ENCODE assay signal across 18 cellular contexts in genomic region chr4:127446309-127446708, GRCh38.
DNase-seq lines count a peak whose midpoint lies in the region; ATAC-seq and TF ChIP-seq lines count a peak whose summit lies in the region.
"Had no signal": no experiment of that assay in that cellular context is flagged by ENCODE, and none has a peak within 500 bp of the region (broad histone marks: within the 10 kb centered on the region; RNA-seq: fewer than 3 reads in every experiment).

No MANE protein-coding gene starts in this region.

- H3K9me3 ChIP-seq in gastroesophageal sphincter (no peaks in the 10 kb centered on the region), tibial artery (no peaks in the 10 kb centered on the region), A673 (ENCODE audit: low read depth, low read length, poor library complexity, severe bottlenecking) (no peaks in the 10 kb centered on the region)
- H3K9me3 ChIP-seq: A549 had no signal

- CTCF ChIA-PET in A673 (lab: Charles Lee) = no interaction called here

- H3K27me3 ChIP-seq in gastroesophageal sphincter (no peaks in the 10 kb centered on the region), tibial artery (no peaks in the 10 kb centered on the region), A673 (replicated peaks; ENCODE audit: insufficient read depth, low read depth, low read length, poor library complexity) (no peaks in the 10 kb centered on the region)

- H3K36me3 ChIP-seq in gastroesophageal sphincter (no peaks in the 10 kb centered on the region), tibial artery (no peaks in the 10 kb centered on the region), A673 (ENCODE audit: insufficient read depth, low read length, poor library complexity, severe bottlenecking) (no peaks in the 10 kb centered on the region)

- POLR2A ChIA-PET in A673 (lab: Charles Lee; ENCODE audit: low non-redundant PET) = no interaction called here

- H3K4me3 ChIP-seq in gastroesophageal sphincter (no peak overlapping the region), tibial artery (no peak overlapping the region), A673 (ENCODE audit: low read depth, low read length, poor library complexity, severe bottlenecking) (no peak overlapping the region)
- H3K4me3 ChIP-seq: A549 had no signal

- peak; percentile 1 for DNase-seq in EH (ENCODE audit: low read depth)
- peak; percentile 16 for DNase-seq in epidermal melanocyte (ENCODE audit: insufficient read length, low spot score)
- no peak for DNase-seq in activated CD8-positive, alpha-beta memory T cell treated with anti-CD3 and anti-CD28 coated beads, Interleukin-2, amount 50 U/mL, for 4 hours
- DNase-seq in tibial artery = no peak
- no peak for DNase-seq in A673 (ENCODE audit: low spot score)
- no peak for DNase-seq in KG1 (lab: John Stamatoyannopoulos, UW)
- DNase-seq: CD4-positive, alpha-beta memory T cell; COR-L47; DMS153; DMS79 treated with DMSO at 0.1 percent for 48 hours; GDM1; GOT3; H9; IMR-90; KBM-7 had no signal

- TF ChIP-seq POLR2A in gastroesophageal sphincter (IDR thresholded peaks at IDR 0.05) = no peak

- TF ChIP-seq CTCF in gastroesophageal sphincter (IDR thresholded peaks at IDR 0.05) (no peak), tibial artery (IDR thresholded peaks at IDR 0.05) (no peak), A673 (conservative IDR thresholded peaks at IDR 0.05; ENCODE audit: low read depth, low read length) (no peak)

- no peak for TF ChIP-seq EP300 in gastroesophageal sphincter (IDR thresholded peaks at IDR 0.05)

- BruUV-seq in A673 (replicated peaks; lab: Mats Ljungman, UMichigan) = no TSS peak

- H3K27ac ChIP-seq in gastroesophageal sphincter (peak overlapping the region in 1 of 4 donors; percentile 6), tibial artery (no peak overlapping the region), A673 (ENCODE audit: low read depth, low read length, poor library complexity, severe bottlenecking) (no peak overlapping the region)
- H3K27ac ChIP-seq: A549, C4-2B had no signal

- peak; percentile 19 for ATAC-seq in gastroesophageal sphincter
- ATAC-seq: A549 had no signal

- H3K4me1 ChIP-seq in gastroesophageal sphincter (no peaks in the 10 kb centered on the region), tibial artery (no peaks in the 10 kb centered on the region), A673 (ENCODE audit: insufficient read depth, low read length, poor library complexity, severe bottlenecking) (no peaks in the 10 kb centered on the region)
- H3K4me1 ChIP-seq: A549 had no signal

- 43 to 75% methylated on average over 2 to 3 of the region's 3 CpGs for WGBS in gastroesophageal sphincter (ENCODE audit: low coverage in 1 of 2), 2 donors

- intact Hi-C loops in tibial artery (cut with DNase I; ENCODE audit: low total_unique reads) = no loop called here
- intact Hi-C loops in A673 (cut with micrococcal nuclease; ENCODE audit: unreplicated experiment) = no loop called here

Comparison
In these comparisons a context has a peak if more than half of its experiments do, and no peak if none do; other contexts are left out.
1. DNase-seq: peak in EH (single experiment) and epidermal melanocyte (single experiment); none in activated CD8-positive, alpha-beta memory T cell treated with anti-CD3 and anti-CD28 coated beads, Interleukin-2, amount 50 U/mL, for 4 hours (single experiment), tibial artery (0 of 2), A673 (single experiment) and KG1 (single experiment).